In genomic region chr13:63327584-63327983, GRCh38 we compare ENCODE assay signal across 27 cellular contexts.
"Had no signal": no experiment of that assay in that cellular context is flagged by ENCODE, and none has a peak within 500 bp of the region (broad histone marks: within the 10 kb centered on the region; RNA-seq: fewer than 3 reads in every experiment).

No MANE protein-coding gene starts in this region.

- H3K27me3 ChIP-seq: dorsolateral prefrontal cortex, esophagus squamous epithelium, gastrocnemius medialis, heart right ventricle, left lung had no signal

- H3K4me3 ChIP-seq: coronary artery, dorsolateral prefrontal cortex, esophagus squamous epithelium, gastrocnemius medialis, heart right ventricle, left lung, lower lobe of right lung had no signal

- H3K9me3 ChIP-seq: esophagus squamous epithelium, gastrocnemius medialis, heart right ventricle, left lung, lower lobe of right lung had no signal

- DNase-seq: dermis blood vessel endothelial cell; dorsolateral prefrontal cortex; effector CD4-positive, alpha-beta T cell; effector memory CD8-positive, alpha-beta T cell; endodermal cell; erythroblast; esophagus squamous epithelium; foreskin fibroblast; foreskin melanocyte; gastrocnemius medialis; glutamatergic neuron; head of caudate nucleus; heart right ventricle; hippocampal formation; left cardiac atrium; left lung; left ventricle myocardium superior; lower lobe of right lung; mesenchymal stem cell; midbrain; naive thymus-derived CD4-positive, alpha-beta T cell had no signal

- FAIRE-seq: endometrium, islet of Langerhans, keratinocyte had no signal

- ATAC-seq: effector memory CD8-positive, alpha-beta T cell; esophagus mucosa; gastrocnemius medialis; heart right ventricle; left cardiac atrium; left lung; left ventricle myocardium superior; lower lobe of right lung; naive thymus-derived CD4-positive, alpha-beta T cell had no signal

- H3K4me1 ChIP-seq: esophagus squamous epithelium, gastrocnemius medialis, heart right ventricle, left lung, lower lobe of right lung had no signal

- H3K27ac ChIP-seq: coronary artery, dorsolateral prefrontal cortex, epithelial cell of prostate, esophagus squamous epithelium, gastrocnemius medialis, heart right ventricle, left lung, lower lobe of right lung had no signal

- H3K36me3 ChIP-seq: esophagus squamous epithelium, gastrocnemius medialis, heart right ventricle, left lung, lower lobe of right lung had no signal
